ENCODE assay signal across 18 cellular contexts in genomic region chr7:22189741-22190140, GRCh38.
A peak's percentile ranks its signal among the peaks of the same experiment; 100 is the strongest.
DNase-seq lines count a peak whose midpoint lies in the region; ATAC-seq and TF ChIP-seq lines count a peak whose summit lies in the region.
"Had no signal": no experiment of that assay in that cellular context is flagged by ENCODE, and none has a peak within 500 bp of the region (broad histone marks: within the 10 kb centered on the region; RNA-seq: fewer than 3 reads in every experiment).

No MANE protein-coding gene starts in this region.

- intact Hi-C loops in body of pancreas (cut with DNase I) = no loop called here

- peak overlapping the region; percentile 64 for H3K9ac ChIP-seq in parathyroid adenoma
- H3K9ac ChIP-seq: SK-N-SH had no signal

- TF ChIP-seq POLR2A in body of pancreas (IDR thresholded peaks at IDR 0.05) = no peak

- H3K4me1 ChIP-seq in HAP-1 (peaks cover 10% of the 10 kb centered on the region), body of pancreas (peaks cover 63% of the 10 kb centered on the region), parathyroid adenoma (no peaks in the 10 kb centered on the region)

- 38 to 42% methylated on average over 5 to 6 of the region's 6 CpGs for WGBS in body of pancreas, 2 donors

- H3K27ac ChIP-seq in body of pancreas = peak overlapping the region in 3 of 4 donors; percentile 57 to 70 (median 57)
- H3K27ac ChIP-seq in parathyroid adenoma = peak overlapping the region; percentile 94

- H3K4me3 ChIP-seq in HAP-1 = no peak overlapping the region
- H3K4me3 ChIP-seq in body of pancreas = no peak overlapping the region
- H3K4me3 ChIP-seq in parathyroid adenoma (ENCODE audit: low read depth, low read length) = peak overlapping the region; percentile 69

- no peak for ATAC-seq in body of pancreas
- peak; percentile 67 for ATAC-seq in left lobe of liver
- ATAC-seq: PC-3 had no signal

- no peak for TF ChIP-seq CTCF in body of pancreas (IDR thresholded peaks at IDR 0.05)
- TF ChIP-seq CTCF in parathyroid adenoma (IDR thresholded peaks at IDR 0.05) = no peak

- H3K27me3 ChIP-seq in HAP-1 (ENCODE audit: low read depth) (no peaks in the 10 kb centered on the region), body of pancreas (no peaks in the 10 kb centered on the region), parathyroid adenoma (ENCODE audit: control insufficient read depth, insufficient read depth, low read length) (no peaks in the 10 kb centered on the region)

- H3K36me3 ChIP-seq in HAP-1 (replicated peaks) = no peaks in the 10 kb centered on the region
- no peaks in the 10 kb centered on the region for H3K36me3 ChIP-seq in body of pancreas (replicated peaks in 1 of 2; ENCODE audit: insufficient read depth in 1 of 2, low read depth in 2 of 2)
- no peaks in the 10 kb centered on the region for H3K36me3 ChIP-seq in parathyroid adenoma (ENCODE audit: control insufficient read depth, insufficient read depth, low read length)

- DNase-seq in HAP-1 (ENCODE audit: low spot score in 2 of 2) (peak; percentile 9 to 54), body of pancreas (no peak), left lobe of liver (ENCODE audit: low spot score) (no peak), NCI-H2029 (lab: John Stamatoyannopoulos, UW) (no peak), NCI-H446 treated with DMSO at 0.1 percent for 48 hours (lab: John Stamatoyannopoulos, UW) (no peak)
- no peak for DNase-seq in activated T-cell treated with anti-CD3 and anti-CD28 coated beads, Interleukin-2, amount 50 U/mL, for 1 hour
- DNase-seq in NK-92 treated with Interleukin-12 subunit alpha and Interleukin-12 subunit beta, amount 100 ng/mL, for 24 hours (lab: John Stamatoyannopoulos, UW) = no peak
- DNase-seq: HFFc6, NCI-H1092, NCI-H1417 treated with DMSO at 0.1 percent for 48 hours, NCI-H1694 treated with DMSO at 0.1 percent for 48 hours, NCI-H2171 treated with DMSO at 0.1 percent for 48 hours, NCI-H345, NCI-H524 treated with DMSO at 0.1 percent for 48 hours, NCI-H774, PC-3 had no signal

- H3K79me2 ChIP-seq in parathyroid adenoma = peaks cover 86% of the 10 kb centered on the region

- H3K9me3 ChIP-seq in HAP-1 = no peaks in the 10 kb centered on the region
- no peaks in the 10 kb centered on the region for H3K9me3 ChIP-seq in body of pancreas
- no peaks in the 10 kb centered on the region for H3K9me3 ChIP-seq in parathyroid adenoma (ENCODE audit: control insufficient read depth, low read length)
- H3K9me3 ChIP-seq: SK-N-SH had no signal

- H3K4me2 ChIP-seq in parathyroid adenoma (ENCODE audit: low read length) = peak overlapping the region; percentile 72
- H3K4me2 ChIP-seq: SK-N-SH had no signal

- in situ Hi-C loops in HAP-1 (cut with MboI; ENCODE audit: low sequenced_read_pairs) = no loop called here

- H2AFZ ChIP-seq in parathyroid adenoma = no peak overlapping the region

Comparison
In these comparisons a context has a peak if more than half of its experiments do, and no peak if none do; other contexts are left out.
1. DNase-seq: peak in HAP-1 (2 of 2); none in body of pancreas (0 of 4), left lobe of liver (single experiment), activated T-cell treated with anti-CD3 and anti-CD28 coated beads, Interleukin-2, amount 50 U/mL, for 1 hour (single experiment), NCI-H2029 (single experiment), NCI-H446 treated with DMSO at 0.1 percent for 48 hours (single experiment) and NK-92 treated with Interleukin-12 subunit alpha and Interleukin-12 subunit beta, amount 100 ng/mL, for 24 hours (single experiment).